16 cellular contexts compared by ENCODE assay signal in the genomic region with DNA sequence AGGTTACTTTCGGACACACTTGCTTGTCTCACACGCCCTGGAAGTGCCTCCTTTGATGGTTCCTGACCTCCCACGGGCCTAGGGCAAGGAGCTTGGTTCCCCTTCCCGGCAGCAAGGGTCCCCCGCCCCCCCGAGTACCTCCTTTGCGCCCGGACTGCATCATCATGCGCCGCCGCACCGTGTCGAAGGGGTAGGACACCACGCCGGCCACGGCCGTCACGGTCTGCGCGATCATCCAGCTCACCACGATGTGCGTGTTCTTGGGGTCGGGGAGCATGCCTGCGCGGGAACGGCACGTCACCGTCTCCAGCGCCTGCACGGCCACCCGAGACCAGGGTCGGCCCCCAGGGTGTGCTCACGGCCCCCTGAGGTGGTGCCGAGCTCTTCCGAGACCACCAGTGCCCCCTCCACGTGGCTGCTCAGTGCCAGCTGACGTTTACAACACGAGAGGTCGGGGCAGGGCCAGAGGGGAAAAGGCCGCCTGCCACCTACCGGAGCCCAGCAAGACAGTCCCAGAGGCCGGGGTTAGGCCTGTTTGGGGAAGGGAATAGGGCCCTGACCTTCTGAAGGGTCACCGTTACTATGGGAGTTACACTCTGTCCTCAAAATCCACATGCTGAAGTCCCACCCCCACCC. TPM values are rescaled to one million over a fixed set of nuclear protein-coding genes. Genes with fewer than 3 reads are reported as not detected.
DNase-seq lines count a peak whose midpoint lies in the region; ATAC-seq, FAIRE-seq and TF ChIP-seq lines count a peak whose summit lies in the region.
"Had no signal": no experiment of that assay in that cellular context is flagged by ENCODE, and none has a peak within 500 bp of the region (broad histone marks: within the 10 kb centered on the region; RNA-seq: fewer than 3 reads in every experiment).

No MANE protein-coding gene starts in this region.

- no peaks in the 10 kb centered on the region for H3K27me3 Mint-ChIP-seq in stimulated activated naive CD8-positive, alpha-beta T cell treated with anti-CD3 and anti-CD28 coated beads, Interleukin-15, Interleukin-2, amounts not matched to agents 100 ng/mL and 50 ng/mL, for 24 hours
- no peaks in the 10 kb centered on the region for H3K27me3 Mint-ChIP-seq in activated naive CD8-positive, alpha-beta T cell treated with anti-CD3 and anti-CD28 coated beads, Interleukin-2, amount 10 ng/mL, durations not matched to agents 7 days and 5 days

- ATAC-seq in stimulated activated naive CD8-positive, alpha-beta T cell treated with anti-CD3 and anti-CD28 coated beads, Interleukin-15, Interleukin-2, amounts not matched to agents 100 U/mL and 50 U/mL, for 24 hours: no peak
- no peak for ATAC-seq in activated naive CD8-positive, alpha-beta T cell treated with anti-CD3 and anti-CD28 coated beads, Interleukin-2, amount 10 ng/mL, durations not matched to agents 7 days and 5 days (ENCODE audit: low read depth)
- no peak for ATAC-seq in GM18502 (IDR thresholded peaks at IDR 0.05; ENCODE audit: poor library complexity, unreplicated experiment)

- H3K27ac Mint-ChIP-seq in stimulated activated naive CD8-positive, alpha-beta T cell treated with anti-CD3 and anti-CD28 coated beads, Interleukin-15, Interleukin-2, amounts not matched to agents 100 ng/mL and 50 ng/mL, for 24 hours: peak overlapping the region; percentile 76
- no peak overlapping the region for H3K27ac Mint-ChIP-seq in activated naive CD8-positive, alpha-beta T cell treated with anti-CD3 and anti-CD28 coated beads, Interleukin-2, amount 10 ng/mL, durations not matched to agents 7 days and 5 days

- no peak overlapping the region for H2AK5ac ChIP-seq in mesenchymal stem cell (ENCODE audit: low read length, severe bottlenecking)

- H3K18ac ChIP-seq in mesenchymal stem cell (ENCODE audit: low read depth in 1 of 2, low read length in 2 of 2): no peak overlapping the region

- no peak overlapping the region for H2BK120ac ChIP-seq in mesenchymal stem cell (ENCODE audit: low read depth, low read length)

- no peak for TF ChIP-seq CTCF in D721Med (IDR thresholded peaks at IDR 0.05; ENCODE audit: insufficient read depth, missing control alignments)

- H3K4ac ChIP-seq in mesenchymal stem cell (ENCODE audit: low read depth in 1 of 2, low read length in 2 of 2): no peak overlapping the region

- H3K9ac ChIP-seq in mesenchymal stem cell (ENCODE audit: low read length): peak overlapping the region; percentile 41

- no peak overlapping the region for H2BK15ac ChIP-seq in mesenchymal stem cell (ENCODE audit: low read depth, poor library complexity, severe bottlenecking)

- FAIRE-seq in D721Med (lab: Jason Lieb, UNC): no peak

- no peak overlapping the region for H3K14ac ChIP-seq in mesenchymal stem cell (ENCODE audit: low read length in 2 of 2)

- peaks cover 74% of the 10 kb centered on the region for H3K36me3 Mint-ChIP-seq in stimulated activated naive CD8-positive, alpha-beta T cell treated with anti-CD3 and anti-CD28 coated beads, Interleukin-15, Interleukin-2, amounts not matched to agents 100 ng/mL and 50 ng/mL, for 24 hours (ENCODE audit: low read depth)
- peaks cover 31% of the 10 kb centered on the region for H3K36me3 Mint-ChIP-seq in activated naive CD8-positive, alpha-beta T cell treated with anti-CD3 and anti-CD28 coated beads, Interleukin-2, amount 10 ng/mL, durations not matched to agents 7 days and 5 days

- H3K4me3 Mint-ChIP-seq in stimulated activated naive CD8-positive, alpha-beta T cell treated with anti-CD3 and anti-CD28 coated beads, Interleukin-15, Interleukin-2, amounts not matched to agents 100 ng/mL and 50 ng/mL, for 24 hours: peak overlapping the region; percentile 55
- no peak overlapping the region for H3K4me3 Mint-ChIP-seq in activated naive CD8-positive, alpha-beta T cell treated with anti-CD3 and anti-CD28 coated beads, Interleukin-2, amount 10 ng/mL, durations not matched to agents 7 days and 5 days

- H2BK12ac ChIP-seq in mesenchymal stem cell (ENCODE audit: low read length in 2 of 2): no peak overlapping the region

- H2AFZ ChIP-seq in mesenchymal stem cell (ENCODE audit: low read depth, low read length): no peak overlapping the region

- peaks cover 4% of the 10 kb centered on the region for H3K79me1 ChIP-seq in mesenchymal stem cell (replicated peaks; ENCODE audit: low read length, poor library complexity, severe bottlenecking)

- peaks cover 21% of the 10 kb centered on the region for H3K4me1 ChIP-seq in mesenchymal stem cell (ENCODE audit: control insufficient read depth, insufficient read depth, low read depth, low read length)

- no peak overlapping the region for H3K27ac ChIP-seq in mesenchymal stem cell (ENCODE audit: low read length, poor library complexity, severe bottlenecking)
- H3K27ac ChIP-seq: epithelial cell of prostate, thyroid gland had no signal

- no peaks in the 10 kb centered on the region for H3K9me3 ChIP-seq in mesenchymal stem cell (ENCODE audit: control insufficient read depth, low read length)
- H3K9me3 ChIP-seq: thyroid gland had no signal

- H3K9me3 Mint-ChIP-seq in stimulated activated naive CD8-positive, alpha-beta T cell treated with anti-CD3 and anti-CD28 coated beads, Interleukin-15, Interleukin-2, amounts not matched to agents 100 ng/mL and 50 ng/mL, for 24 hours: no peaks in the 10 kb centered on the region
- no peaks in the 10 kb centered on the region for H3K9me3 Mint-ChIP-seq in activated naive CD8-positive, alpha-beta T cell treated with anti-CD3 and anti-CD28 coated beads, Interleukin-2, amount 10 ng/mL, durations not matched to agents 7 days and 5 days

- H3K4me1 Mint-ChIP-seq in stimulated activated naive CD8-positive, alpha-beta T cell treated with anti-CD3 and anti-CD28 coated beads, Interleukin-15, Interleukin-2, amounts not matched to agents 100 ng/mL and 50 ng/mL, for 24 hours (ENCODE audit: low read depth): peaks cover 43% of the 10 kb centered on the region
- peaks cover 12% of the 10 kb centered on the region for H3K4me1 Mint-ChIP-seq in activated naive CD8-positive, alpha-beta T cell treated with anti-CD3 and anti-CD28 coated beads, Interleukin-2, amount 10 ng/mL, durations not matched to agents 7 days and 5 days

- no peak overlapping the region for H3K4me3 ChIP-seq in mesenchymal stem cell (ENCODE audit: insufficient read depth in 1 of 2, low read depth in 1 of 2, low read length in 2 of 2)
- H3K4me3 ChIP-seq: thyroid gland had no signal

- no peaks in the 10 kb centered on the region for H3K27me3 ChIP-seq in mesenchymal stem cell (ENCODE audit: control insufficient read depth in 1 of 2, insufficient read depth in 1 of 2, low read length in 2 of 2)
- H3K27me3 ChIP-seq: thyroid gland had no signal

- H4K91ac ChIP-seq in mesenchymal stem cell (ENCODE audit: low read length): peak overlapping the region; percentile 31

- peaks cover 67 to 77% of the 10 kb centered on the region in 2 experiments for H3K36me3 ChIP-seq in mesenchymal stem cell (ENCODE audit: control insufficient read depth in 1 of 2, insufficient read depth in 2 of 2, low read depth in 1 of 2, low read length in 2 of 2)

- no peak overlapping the region for H3K23ac ChIP-seq in mesenchymal stem cell (ENCODE audit: low read length in 2 of 2)

- H4K8ac ChIP-seq in mesenchymal stem cell (ENCODE audit: low read length): no peak overlapping the region

- POLR2A ChIA-PET in activated naive CD8-positive, alpha-beta T cell treated with anti-CD3 and anti-CD28 coated beads, Interleukin-2, amount 10 ng/mL, durations not matched to agents 7 days and 5 days (lab: Charles Lee): no interaction called here

- WGBS in mesenchymal stem cell: 94% methylated on average over 38 of the region's 43 CpGs

- H3K4me2 ChIP-seq in mesenchymal stem cell (ENCODE audit: low read length, poor library complexity, severe bottlenecking): no peak overlapping the region

- DNase-seq in stimulated activated naive CD8-positive, alpha-beta T cell treated with anti-CD3 and anti-CD28 coated beads, Interleukin-15, Interleukin-2, amounts not matched to agents 100 U/mL and 50 U/mL, for 24 hours: no peak
- peak; percentile 21 for DNase-seq in activated naive CD8-positive, alpha-beta T cell treated with anti-CD3 and anti-CD28 coated beads, Interleukin-2, amount 10 ng/mL, durations not matched to agents 7 days and 5 days
- DNase-seq in mesenchymal stem cell: no peak
- DNase-seq in NCI-H2029 treated with DMSO at 0.1 percent for 48 hours (lab: John Stamatoyannopoulos, UW): no peak
- no peak for DNase-seq in D721Med (ENCODE audit: insufficient read length, low spot score)
- no peak for DNase-seq in D341Med (ENCODE audit: low spot score)
- DNase-seq: activated CD4-positive, alpha-beta T cell treated with anti-CD3 and anti-CD28 coated beads for 4 hours; C1 segment of cervical spinal cord; cerebellar nuclear complex; NCI-H2029; NCI-H524 treated with DMSO at 0.1 percent for 48 hours; thyroid gland had no signal

- no peak overlapping the region for H2BK5ac ChIP-seq in mesenchymal stem cell (ENCODE audit: low read depth, low read length, poor library complexity, severe bottlenecking)

RNA-seq across cellular contexts. Expression of a gene that starts 4.7 kb away (rescaled TPM):
- total RNA-seq in activated naive CD8-positive, alpha-beta T cell treated with anti-CD3 and anti-CD28 coated beads, Interleukin-2, amount 10 ng/mL, durations not matched to agents 7 days and 5 days: 100 to 1,000 TPM; 235 to 241 TPM
- polyA plus RNA-seq in mesenchymal stem cell (2013, experiment 1 of 2): 554 TPM
- polyA plus RNA-seq in mesenchymal stem cell (2013, experiment 2 of 2): 544 TPM

RNA-seq across cellular contexts. Expression of a gene that starts 50.7 kb away (rescaled TPM):
- total RNA-seq in activated naive CD8-positive, alpha-beta T cell treated with anti-CD3 and anti-CD28 coated beads, Interleukin-2, amount 10 ng/mL, durations not matched to agents 7 days and 5 days: under 1 TPM; 0.17 to 0.77 TPM
- polyA plus RNA-seq in mesenchymal stem cell (2013, experiment 1 of 2): 1.4 TPM
- 1.4 TPM for polyA plus RNA-seq in mesenchymal stem cell (2013, experiment 2 of 2)
- total RNA-seq: RPMI7951 had no signal
